1 cellular context compared by ENCODE assay signal in the genomic region with DNA sequence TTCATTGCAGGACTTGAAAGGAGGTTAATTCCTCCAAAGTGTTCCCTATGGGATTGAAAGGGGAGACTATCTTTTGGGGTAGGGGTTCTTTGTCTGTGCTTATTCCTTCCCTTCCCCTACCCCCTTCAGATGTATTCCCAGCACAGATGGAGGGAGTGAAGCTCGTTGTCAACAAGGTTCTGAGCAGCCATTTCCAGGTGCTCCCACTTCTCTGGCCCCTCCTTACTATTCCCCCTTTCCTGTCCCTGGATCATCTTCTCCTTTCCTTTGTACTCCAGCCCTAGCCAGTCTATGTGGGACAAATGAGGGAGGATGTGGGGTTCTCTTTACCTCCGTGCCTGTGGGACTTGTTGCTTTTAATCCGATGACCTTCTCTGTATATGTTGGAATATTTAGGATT.
TF ChIP-seq lines count a peak whose summit lies in the region.

No MANE protein-coding gene starts in this region.

TF ChIP-seq in SK-N-SH treated with all-trans-retinoic acid at 6 μM for 48 hours, 23 proteins besides CTCF, POLR2A, EP300 and RAD21 (continued from another document):
- TF ChIP-seq, protein P1, sequence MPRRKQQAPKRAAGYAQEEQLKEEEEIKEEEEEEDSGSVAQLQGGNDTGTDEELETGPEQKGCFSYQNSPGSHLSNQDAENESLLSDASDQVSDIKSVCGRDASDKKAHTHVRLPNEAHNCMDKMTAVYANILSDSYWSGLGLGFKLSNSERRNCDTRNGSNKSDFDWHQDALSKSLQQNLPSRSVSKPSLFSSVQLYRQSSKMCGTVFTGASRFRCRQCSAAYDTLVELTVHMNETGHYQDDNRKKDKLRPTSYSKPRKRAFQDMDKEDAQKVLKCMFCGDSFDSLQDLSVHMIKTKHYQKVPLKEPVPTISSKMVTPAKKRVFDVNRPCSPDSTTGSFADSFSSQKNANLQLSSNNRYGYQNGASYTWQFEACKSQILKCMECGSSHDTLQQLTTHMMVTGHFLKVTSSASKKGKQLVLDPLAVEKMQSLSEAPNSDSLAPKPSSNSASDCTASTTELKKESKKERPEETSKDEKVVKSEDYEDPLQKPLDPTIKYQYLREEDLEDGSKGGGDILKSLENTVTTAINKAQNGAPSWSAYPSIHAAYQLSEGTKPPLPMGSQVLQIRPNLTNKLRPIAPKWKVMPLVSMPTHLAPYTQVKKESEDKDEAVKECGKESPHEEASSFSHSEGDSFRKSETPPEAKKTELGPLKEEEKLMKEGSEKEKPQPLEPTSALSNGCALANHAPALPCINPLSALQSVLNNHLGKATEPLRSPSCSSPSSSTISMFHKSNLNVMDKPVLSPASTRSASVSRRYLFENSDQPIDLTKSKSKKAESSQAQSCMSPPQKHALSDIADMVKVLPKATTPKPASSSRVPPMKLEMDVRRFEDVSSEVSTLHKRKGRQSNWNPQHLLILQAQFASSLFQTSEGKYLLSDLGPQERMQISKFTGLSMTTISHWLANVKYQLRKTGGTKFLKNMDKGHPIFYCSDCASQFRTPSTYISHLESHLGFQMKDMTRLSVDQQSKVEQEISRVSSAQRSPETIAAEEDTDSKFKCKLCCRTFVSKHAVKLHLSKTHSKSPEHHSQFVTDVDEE (CRISPR knock-in tag; IDR thresholded peaks at IDR 0.05) = no peak
- TF ChIP-seq ZNF70 (CRISPR knock-in tag; IDR thresholded peaks at IDR 0.05) (no peak), ARNTL (CRISPR knock-in tag; IDR thresholded peaks at IDR 0.05; ENCODE audit: borderline replicate concordance, low read depth) (no peak), ZFP30 (CRISPR knock-in tag; IDR thresholded peaks at IDR 0.05) (no peak)
